ENCODE assay signal across 13 cellular contexts in the genomic region with DNA sequence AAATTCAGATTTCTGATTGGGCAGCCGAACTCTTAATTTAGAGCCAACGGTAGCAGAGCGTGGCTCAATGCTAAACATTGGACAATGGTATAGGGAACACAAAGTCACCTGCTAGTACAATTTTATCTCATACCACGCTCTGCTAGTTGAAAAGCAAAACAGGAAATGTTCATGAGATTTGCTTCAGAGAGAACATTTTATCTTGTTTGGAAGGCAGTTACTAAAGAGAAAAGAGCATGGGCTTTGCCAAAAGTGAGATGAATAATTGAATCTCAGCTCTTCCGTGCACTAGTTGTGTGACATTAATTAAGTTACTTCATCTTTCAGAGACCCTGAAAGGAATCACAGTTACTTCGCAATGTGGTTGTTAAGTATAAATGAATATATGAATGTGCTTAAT.
DNase-seq lines count a peak whose midpoint lies in the region; ATAC-seq and TF ChIP-seq lines count a peak whose summit lies in the region.
"Had no signal": no experiment of that assay in that cellular context is flagged by ENCODE, and none has a peak within 500 bp of the region (broad histone marks: within the 10 kb centered on the region; RNA-seq: fewer than 3 reads in every experiment).

No MANE protein-coding gene starts in this region.

- H3K4me1 ChIP-seq in heart left ventricle = peaks cover 0 to 13% (median 0%) of the 10 kb centered on the region in 12 donors
- H3K4me1 ChIP-seq in right atrium auricular region = no peaks in the 10 kb centered on the region
- no peaks in the 10 kb centered on the region for H3K4me1 ChIP-seq in heart right ventricle
- H3K4me1 ChIP-seq: HAP-1 had no signal

- H3K36me3 ChIP-seq in heart left ventricle (no peaks in the 10 kb centered on the region), right atrium auricular region (no peaks in the 10 kb centered on the region), heart right ventricle (no peaks in the 10 kb centered on the region)
- H3K36me3 ChIP-seq: HAP-1 had no signal

- TF ChIP-seq POLR2A in heart left ventricle (IDR thresholded peaks at IDR 0.05) = no peak

- H3K27me3 ChIP-seq in heart left ventricle = no peaks in the 10 kb centered on the region
- H3K27me3 ChIP-seq in right atrium auricular region = no peaks in the 10 kb centered on the region
- no peaks in the 10 kb centered on the region for H3K27me3 ChIP-seq in heart right ventricle

- H3K9me3 ChIP-seq in heart left ventricle (no peaks in the 10 kb centered on the region), right atrium auricular region (no peaks in the 10 kb centered on the region), heart right ventricle (no peaks in the 10 kb centered on the region)
- H3K9me3 ChIP-seq: HAP-1 had no signal

- no peaks in the 10 kb centered on the region for H3K9me3 Mint-ChIP-seq in nephron

- H3K27me3 Mint-ChIP-seq in nephron (ENCODE audit: low read depth) = no peaks in the 10 kb centered on the region

- intact Hi-C loops in heart left ventricle (cut with DNase I) = loop anchor here in 1 of 10 donors (10.0 kb wide), 1 partner anchor 51 kb away; no protein-coding TSS in a partner anchor
- intact Hi-C loops in heart right ventricle (cut with DNase I) = no loop called here

- WGBS in heart left ventricle, 4 donors = 54 to 61% (median 61%) methylated on average over 6 of the region's 6 CpGs
- 58% methylated on average over 6 of the region's 6 CpGs for WGBS in heart right ventricle, 2 donors

- H3K36me3 Mint-ChIP-seq in nephron (ENCODE audit: low read depth) = no peaks in the 10 kb centered on the region
- H3K36me3 Mint-ChIP-seq: CD4-positive, alpha-beta memory T cell had no signal

- H3K4me3 Mint-ChIP-seq in nephron = no peak overlapping the region
- H3K4me3 Mint-ChIP-seq: CD4-positive, alpha-beta memory T cell had no signal

- no peak overlapping the region for H3K4me3 ChIP-seq in heart left ventricle
- H3K4me3 ChIP-seq in right atrium auricular region = no peak overlapping the region
- no peak overlapping the region for H3K4me3 ChIP-seq in heart right ventricle
- H3K4me3 ChIP-seq: HAP-1 had no signal

- H3K27ac Mint-ChIP-seq in nephron = peak overlapping the region in 2 of 3 experiments; percentile 9 to 47
- H3K27ac Mint-ChIP-seq: CD4-positive, alpha-beta memory T cell had no signal

- H3K27ac ChIP-seq in heart left ventricle = peak overlapping the region in 7 of 12 donors; percentile 4 to 68 (median 53)
- H3K27ac ChIP-seq in right atrium auricular region = peak overlapping the region in 1 of 2 donors; percentile 1
- H3K27ac ChIP-seq in heart right ventricle = peak overlapping the region in 6 of 10 donors; percentile 33 to 55 (median 38)
- H3K27ac ChIP-seq: C4-2B had no signal

- peaks cover 13% of the 10 kb centered on the region for H3K4me1 Mint-ChIP-seq in nephron
- H3K4me1 Mint-ChIP-seq: CD4-positive, alpha-beta memory T cell had no signal

- ATAC-seq in heart left ventricle = no peak
- ATAC-seq in heart right ventricle = peak in 5 of 8 donors; percentile 41 to 52 (median 46)
- ATAC-seq in HG03280 (IDR thresholded peaks at IDR 0.05; ENCODE audit: unreplicated experiment) = no peak

- DNase-seq in heart left ventricle = no peak
- DNase-seq in right atrium auricular region (ENCODE audit: low spot score) = no peak
- no peak for DNase-seq in heart right ventricle
- DNase-seq in dedifferentiated amniotic fluid mesenchymal stem cell (ENCODE audit: extremely low spot score) = no peak
- DNase-seq in NCI-H2196 (lab: John Stamatoyannopoulos, UW; ENCODE audit: unreplicated experiment) = no peak
- DNase-seq: ACHN; CD4-positive, alpha-beta memory T cell; DMS79 treated with DMSO at 0.1 percent for 48 hours; GF-D8 had no signal

- TF ChIP-seq CTCF in heart left ventricle (IDR thresholded peaks at IDR 0.05) (no peak), right atrium auricular region (IDR thresholded peaks at IDR 0.05) (no peak), heart right ventricle (IDR thresholded peaks at IDR 0.05) (no peak), nephron (IDR thresholded peaks at IDR 0.05; ENCODE audit: unreplicated experiment in 3 of 3) (no peak)

Comparison
In these comparisons a context has a peak if more than half of its experiments do, and no peak if none do; other contexts are left out.
1. ATAC-seq: peak in heart right ventricle (5 of 8); none in heart left ventricle (0 of 4) and HG03280 (single experiment).